In the genomic region with DNA sequence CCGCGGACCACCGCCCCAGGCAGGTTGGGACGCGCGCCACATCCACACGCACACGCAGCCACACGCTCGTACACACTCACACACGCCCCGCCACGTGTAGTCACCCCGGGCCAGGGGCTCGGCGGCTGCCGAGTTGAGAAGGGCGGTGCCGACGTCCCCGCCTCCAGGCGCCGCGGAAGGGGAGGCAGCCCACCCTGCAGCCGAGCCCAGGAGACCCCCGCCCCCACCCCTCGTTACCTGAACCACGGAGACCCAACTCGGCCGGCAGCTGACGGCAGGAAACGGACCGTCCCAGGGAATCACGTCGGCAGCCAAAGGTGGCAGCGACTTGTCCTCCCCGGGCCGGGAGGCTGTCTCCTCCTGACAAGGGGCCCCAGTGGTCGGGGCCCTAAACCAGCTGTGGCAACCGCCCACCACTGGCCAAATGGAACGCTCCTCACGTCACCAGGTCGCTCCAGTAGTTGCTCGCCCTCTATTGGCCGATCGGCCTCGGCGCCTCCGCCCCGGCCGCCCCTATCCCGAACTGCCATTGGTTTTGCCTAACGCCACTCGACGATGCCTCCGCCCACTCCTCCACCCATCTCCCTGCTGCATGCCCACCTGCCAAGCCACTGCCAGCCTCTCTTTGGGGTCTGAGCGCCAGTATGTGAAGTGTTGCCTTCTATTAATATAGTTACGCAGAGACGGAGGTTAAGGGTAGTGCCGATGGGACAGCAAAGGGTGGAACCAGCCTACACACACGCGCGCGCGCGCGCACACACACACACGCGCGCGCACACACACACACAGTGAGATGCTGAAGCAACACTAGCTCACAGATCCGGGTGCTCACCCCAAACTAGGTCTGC, we compare ENCODE assay signal across 8 cellular contexts. TPM values are rescaled to one million over a fixed set of nuclear protein-coding genes. Genes with fewer than 3 reads are reported as not detected.
DNase-seq lines count a peak whose midpoint lies in the region; ATAC-seq and TF ChIP-seq lines count a peak whose summit lies in the region.

Gene ZDHHC9 (minus strand): TSS at position 428 of the 848 bp plus-strand sequence. CDS start 1,941 bp downstream, outside the sequence.

- H3K9me2 ChIP-seq in GM23338 (ENCODE audit: insufficient read depth) = no peaks in the 10 kb centered on the region

- no peaks in the 10 kb centered on the region for H3K9me3 ChIP-seq in DND-41 (ENCODE audit: insufficient read depth, low read length, severe bottlenecking)

- peak within 1 kb of the TSS; percentile 61 for H3K9ac ChIP-seq in DND-41 (ENCODE audit: low read depth, low read length)

- TF ChIP-seq CTCF in DND-41 (IDR thresholded peaks at IDR 0.05; ENCODE audit: borderline replicate concordance, extremely low read depth, low read length, poor library complexity, severe bottlenecking) = no peak
- no peak for TF ChIP-seq CTCF in GM23338 (conservative IDR thresholded peaks at IDR 0.05; ENCODE audit: low read depth in 2 of 2)
- TF ChIP-seq CTCF in fibroblast of mammary gland (conservative IDR thresholded peaks at IDR 0.05; ENCODE audit: control insufficient read depth, insufficient read depth, low read depth, low read length) = no peak

- H3K4me1 ChIP-seq in DND-41 (ENCODE audit: insufficient read depth, low read length) (peaks cover 21% of the 10 kb centered on the region), GM23338 (ENCODE audit: insufficient read depth) (no peaks in the 10 kb centered on the region; the same call in 1 of the 2 replicates)

- H3K27ac Mint-ChIP-seq in GM23338 = no peak within 1 kb of the TSS
- H3K27ac Mint-ChIP-seq in activated T-helper 17 cell treated with anti-CD3 and anti-CD28 coated beads, Interleukin-2, amount 50 U/mL, for 72 hours = peak within 1 kb of the TSS; percentile 85
- H3K27ac Mint-ChIP-seq in naive thymus-derived CD8-positive, alpha-beta T cell = peak within 1 kb of the TSS; percentile 72 to 95 (median 84)
- peak within 1 kb of the TSS; percentile 95 for H3K27ac Mint-ChIP-seq in stimulated activated naive B cell treated with anti-CD40 and anti-IgM and Interleukin-4, amounts not matched to agents 10 μg/mL and 1 μg/mL and 100 μg/mL, for 72 hours

- H3K4me3 Mint-ChIP-seq in GM23338 = peak within 1 kb of the TSS; percentile 92
- H3K4me3 Mint-ChIP-seq in activated T-helper 17 cell treated with anti-CD3 and anti-CD28 coated beads, Interleukin-2, amount 50 U/mL, for 72 hours = peak within 1 kb of the TSS; percentile 92
- H3K4me3 Mint-ChIP-seq in naive thymus-derived CD8-positive, alpha-beta T cell = peak within 1 kb of the TSS; percentile 89 to 94 (median 92)
- peak within 1 kb of the TSS; percentile 90 to 93 for H3K4me3 Mint-ChIP-seq in stimulated activated naive B cell treated with anti-CD40 and anti-IgM and Interleukin-4, amounts not matched to agents 10 μg/mL and 1 μg/mL and 100 μg/mL, for 72 hours

- H3K36me3 ChIP-seq in DND-41 (ENCODE audit: insufficient read depth, low read length) = no peaks in the 10 kb centered on the region
- H3K36me3 ChIP-seq in GM23338 (ENCODE audit: insufficient read depth) = no peaks in the 10 kb centered on the region

- H3K27me3 ChIP-seq in DND-41 (ENCODE audit: insufficient read depth, low read length, poor library complexity) (no peaks in the 10 kb centered on the region), GM23338 (ENCODE audit: insufficient read depth) (no peaks in the 10 kb centered on the region)

- H3K79me2 ChIP-seq in DND-41 (ENCODE audit: insufficient read depth, low read length) (no peaks in the 10 kb centered on the region), GM23338 (replicated peaks; ENCODE audit: insufficient read depth) (peaks cover 19% of the 10 kb centered on the region)

- H3K36me3 Mint-ChIP-seq in GM23338 (ENCODE audit: low read depth) = peaks cover 7% of the 10 kb centered on the region; the same call in 2 of the 3 replicates
- peaks cover 36% of the 10 kb centered on the region for H3K36me3 Mint-ChIP-seq in activated T-helper 17 cell treated with anti-CD3 and anti-CD28 coated beads, Interleukin-2, amount 50 U/mL, for 72 hours (ENCODE audit: low read depth)
- peaks cover 0 to 3% (median 0%) of the 10 kb centered on the region in 3 donors for H3K36me3 Mint-ChIP-seq in naive thymus-derived CD8-positive, alpha-beta T cell
- H3K36me3 Mint-ChIP-seq in stimulated activated naive B cell treated with anti-CD40 and anti-IgM and Interleukin-4, amounts not matched to agents 10 μg/mL and 1 μg/mL and 100 μg/mL, for 72 hours = peaks cover 0 to 4% of the 10 kb centered on the region in 2 donors

- ATAC-seq in DND-41 (ENCODE audit: insufficient read depth, low read depth) (peak; percentile 97), GM23338 (peak; percentile 96)
- peak; percentile 98 for ATAC-seq in activated T-helper 17 cell treated with anti-CD3 and anti-CD28 coated beads, Interleukin-2, amount 50 U/mL, for 72 hours (replicated peaks)
- peak; percentile 96 to 97 for ATAC-seq in naive thymus-derived CD8-positive, alpha-beta T cell
- ATAC-seq in stimulated activated naive B cell treated with anti-CD40 and anti-IgM and Interleukin-4, amounts not matched to agents 10 μg/mL and 1 μg/mL and 100 μg/mL, for 72 hours (replicated peaks) = peak; percentile 97 to 98

- H3K9me3 Mint-ChIP-seq in GM23338 = no peaks in the 10 kb centered on the region
- no peaks in the 10 kb centered on the region for H3K9me3 Mint-ChIP-seq in activated T-helper 17 cell treated with anti-CD3 and anti-CD28 coated beads, Interleukin-2, amount 50 U/mL, for 72 hours
- H3K9me3 Mint-ChIP-seq in naive thymus-derived CD8-positive, alpha-beta T cell = no peaks in the 10 kb centered on the region
- no peaks in the 10 kb centered on the region for H3K9me3 Mint-ChIP-seq in stimulated activated naive B cell treated with anti-CD40 and anti-IgM and Interleukin-4, amounts not matched to agents 10 μg/mL and 1 μg/mL and 100 μg/mL, for 72 hours

- DNase-seq in DND-41 (peak; percentile 90), GM23338 (ENCODE audit: low spot score) (peak; percentile 90), LHCN-M2 (ENCODE audit: low read depth) (peak; percentile 78), RPMI7951 (ENCODE audit: low read depth) (peak; percentile 81), fibroblast of mammary gland (ENCODE audit: low read depth) (peak; percentile 84)
- peak; percentile 71 to 92 (median 84) for DNase-seq in naive thymus-derived CD8-positive, alpha-beta T cell
- DNase-seq in stimulated activated naive B cell treated with anti-CD40 and anti-IgM and Interleukin-4, amounts not matched to agents 10 μg/mL and 1 μg/mL and 100 μg/mL, for 72 hours = peak; percentile 82

- H3K4me2 ChIP-seq in DND-41 (ENCODE audit: insufficient read depth, low read length) (peak within 1 kb of the TSS; percentile 95), GM23338 (peak within 1 kb of the TSS; percentile 80)

- H3K27me3 Mint-ChIP-seq in GM23338 (ENCODE audit: insufficient read depth, low read depth, poor library complexity) = peaks cover 3% of the 10 kb centered on the region
- H3K27me3 Mint-ChIP-seq in activated T-helper 17 cell treated with anti-CD3 and anti-CD28 coated beads, Interleukin-2, amount 50 U/mL, for 72 hours = no peaks in the 10 kb centered on the region
- H3K27me3 Mint-ChIP-seq in naive thymus-derived CD8-positive, alpha-beta T cell = no peaks in the 10 kb centered on the region
- H3K27me3 Mint-ChIP-seq in stimulated activated naive B cell treated with anti-CD40 and anti-IgM and Interleukin-4, amounts not matched to agents 10 μg/mL and 1 μg/mL and 100 μg/mL, for 72 hours = peaks cover 0 to 7% of the 10 kb centered on the region in 2 donors

- H3K4me3 ChIP-seq in DND-41 (ENCODE audit: low read depth in 1 of 2, low read length in 2 of 2) (peak within 1 kb of the TSS; percentile 59 to 91), GM23338 (peak within 1 kb of the TSS; percentile 80), fibroblast of mammary gland (ENCODE audit: control insufficient read depth, low read depth, low read length) (peak within 1 kb of the TSS; percentile 68)

- H2AFZ ChIP-seq in DND-41 (ENCODE audit: low read depth, low read length) (peak within 1 kb of the TSS; percentile 96), GM23338 (peak within 1 kb of the TSS; percentile 87)

- peaks cover 21% of the 10 kb centered on the region for H3K4me1 Mint-ChIP-seq in GM23338
- H3K4me1 Mint-ChIP-seq in activated T-helper 17 cell treated with anti-CD3 and anti-CD28 coated beads, Interleukin-2, amount 50 U/mL, for 72 hours = peaks cover 8% of the 10 kb centered on the region
- H3K4me1 Mint-ChIP-seq in naive thymus-derived CD8-positive, alpha-beta T cell = peaks cover 15 to 39% (median 27%) of the 10 kb centered on the region in 4 donors
- peaks cover 5 to 17% of the 10 kb centered on the region in 2 donors for H3K4me1 Mint-ChIP-seq in stimulated activated naive B cell treated with anti-CD40 and anti-IgM and Interleukin-4, amounts not matched to agents 10 μg/mL and 1 μg/mL and 100 μg/mL, for 72 hours

- H3F3A ChIP-seq in GM23338 (replicated peaks; ENCODE audit: low read depth) = no peaks in the 10 kb centered on the region

- H4K20me1 ChIP-seq in DND-41 (ENCODE audit: insufficient read depth, low read length) = no peaks in the 10 kb centered on the region
- H4K20me1 ChIP-seq in GM23338 (replicated peaks; ENCODE audit: insufficient read depth) = no peaks in the 10 kb centered on the region

- H3K27ac ChIP-seq in DND-41 (ENCODE audit: low read length) (peak within 1 kb of the TSS; percentile 41; the same call in 1 of the 2 replicates), GM23338 (ENCODE audit: low read depth) (no peak within 1 kb of the TSS)

- POLR2A ChIA-PET in naive thymus-derived CD8-positive, alpha-beta T cell (lab: Charles Lee) = interaction anchor here (0.5 to 1.3 kb wide), 3 partner anchors 62 to 71 kb away, joined by 4 to 5 read pairs (median 5); partner anchors contain the start of gene UTP14A

TF ChIP-seq in GM23338, 12 proteins besides CTCF, POLR2A, EP300 and RAD21:
- TF ChIP-seq CREB1 (CRISPR knock-in tag; IDR thresholded peaks at IDR 0.05; ENCODE audit: low read depth) (peak; percentile 84), POLR2AphosphoS5 (IDR thresholded peaks at IDR 0.05; ENCODE audit: low read depth) (peak; percentile 53), EZH2 (IDR thresholded peaks at IDR 0.05; ENCODE audit: low read depth, unreplicated experiment) (no peak)
TF ChIP-seq in GM23338: peak in this region for 2.

RNA-seq across cellular contexts. Expression of gene ZDHHC9, which starts in this region (rescaled TPM):
- 17.6 and 19.1 TPM in 2 replicates for total RNA-seq in GM23338 (2014; rRNA removed; shearing (Covaris generic))
- 14.2 and 15.0 TPM in 2 replicates for polyA plus RNA-seq in GM23338 (2016; fragmentation: Nextera tagmentation; extraction: Ambion mirVana)
- total RNA-seq in LHCN-M2 (2014; rRNA removed) = 23.9 TPM in 2 replicates
- polyA plus RNA-seq in LHCN-M2 (2012) = 18.3 TPM
- total RNA-seq in RPMI7951 (2014; rRNA removed; shearing (Covaris generic)) = 13.9 and 17.4 TPM in 2 replicates
- 10 to 100 TPM; 16.4 to 19.8 TPM for total RNA-seq in activated T-helper 17 cell treated with anti-CD3 and anti-CD28 coated beads, Interleukin-2, amount 50 U/mL, for 72 hours
- 10 to 100 TPM in 1 of 2 experiments, 1 to 10 TPM in 1; 9.6 to 12.3 TPM for total RNA-seq in naive thymus-derived CD8-positive, alpha-beta T cell
- polyA plus RNA-seq in naive thymus-derived CD8-positive, alpha-beta T cell = 1 to 10 TPM; 4.1 to 7.5 (median 5.8) TPM
